Comparison of ENCODE assay signal across 8 cellular contexts in genomic region chr2:60549250-60550150, GRCh38. TPM values are rescaled to one million over a fixed set of nuclear protein-coding genes. Genes with fewer than 3 reads are reported as not detected.
DNase-seq lines count a peak whose midpoint lies in the region; ATAC-seq and TF ChIP-seq lines count a peak whose summit lies in the region.

No MANE protein-coding gene starts in this region.

- no peaks in the 10 kb centered on the region for H3K9me3 ChIP-seq in gastrocnemius medialis

- H3K36me3 ChIP-seq in gastrocnemius medialis, result no peaks in the 10 kb centered on the region

- no peaks in the 10 kb centered on the region for H3K27me3 Mint-ChIP-seq in IgD-negative memory B cell
- H3K27me3 Mint-ChIP-seq in activated T-cell treated with anti-CD3 and anti-CD28 coated beads, Interleukin-2, amount 50 U/mL, for 72 hours (ENCODE audit: low read depth), result peaks cover 74% of the 10 kb centered on the region

- H3K4me3 Mint-ChIP-seq in IgD-negative memory B cell, result peak overlapping the region; percentile 85 to 99 (median 97)
- peak overlapping the region; percentile 89 to 90 for H3K4me3 Mint-ChIP-seq in activated T-cell treated with anti-CD3 and anti-CD28 coated beads, Interleukin-2, amount 50 U/mL, for 72 hours

- H3K4me1 ChIP-seq in gastrocnemius medialis, result peaks cover 28 to 43% of the 10 kb centered on the region in 2 donors

- intact Hi-C loops in left ventricle myocardium superior (cut with micrococcal nuclease) (no loop called here), gastrocnemius medialis (cut with DNase I; ENCODE audit: low total_unique reads) (loop anchor here (5.0 kb wide), 1 partner anchor 1247 kb away; no protein-coding TSS in a partner anchor)

- H3K27ac Mint-ChIP-seq in IgD-negative memory B cell, result peak overlapping the region; percentile 84 to 97 (median 94)
- no peak overlapping the region for H3K27ac Mint-ChIP-seq in activated T-cell treated with anti-CD3 and anti-CD28 coated beads, Interleukin-2, amount 50 U/mL, for 72 hours

- DNase-seq in AG20443 (ENCODE audit: low spot score) (peak; percentile 43), left ventricle myocardium superior (peak; percentile 65), gastrocnemius medialis (no peak), SHP77 treated with DMSO at 0.1 percent for 48 hours (lab: John Stamatoyannopoulos, UW) (no peak), GF-D8 (lab: John Stamatoyannopoulos, UW) (no peak)
- peak in 1 of 2 donors; percentile 33 for DNase-seq in activated T-cell treated with anti-CD3 and anti-CD28 coated beads, Interleukin-2, amount 50 U/mL, for 72 hours

- H3K4me1 Mint-ChIP-seq in IgD-negative memory B cell, result peaks cover 30 to 45% (median 42%) of the 10 kb centered on the region in 3 donors
- H3K4me1 Mint-ChIP-seq in activated T-cell treated with anti-CD3 and anti-CD28 coated beads, Interleukin-2, amount 50 U/mL, for 72 hours (ENCODE audit: low read depth), result peaks cover 24% of the 10 kb centered on the region

- TF ChIP-seq POLR2A in GM15510 (IDR thresholded peaks at IDR 0.05; ENCODE audit: borderline replicate concordance, extremely low read depth, insufficient read length), result peak; percentile 7
- TF ChIP-seq POLR2A in gastrocnemius medialis (IDR thresholded peaks at IDR 0.05), result no peak

- H3K27me3 ChIP-seq in gastrocnemius medialis, result peaks cover 57 to 92% (median 87%) of the 10 kb centered on the region in 3 donors

- in situ Hi-C loops in gastrocnemius medialis (cut with MboI; ENCODE audit: low sequenced_read_pairs in 4 of 4), result loop anchor here in 2 of 4 donors (25.0 kb wide), 2 partner anchors 1237 to 1262 kb away; no protein-coding TSS in a partner anchor

- peak overlapping the region; percentile 63 to 79 (median 68) for H3K4me3 ChIP-seq in gastrocnemius medialis

- H3K36me3 Mint-ChIP-seq in IgD-negative memory B cell, result peaks cover 8% of the 10 kb centered on the region
- peaks cover 2% of the 10 kb centered on the region in 2 donors for H3K36me3 Mint-ChIP-seq in activated T-cell treated with anti-CD3 and anti-CD28 coated beads, Interleukin-2, amount 50 U/mL, for 72 hours (ENCODE audit: insufficient read depth in 2 of 2)

- H3K27ac ChIP-seq in gastrocnemius medialis, result no peak overlapping the region

- no peak for ATAC-seq in activated T-cell treated with anti-CD3 and anti-CD28 coated beads, Interleukin-2, amount 50 U/mL, for 72 hours (replicated peaks in 1 of 2)
- ATAC-seq in left ventricle myocardium superior, result peak; percentile 13
- peak in 1 of 2 donors; percentile 22 for ATAC-seq in gastrocnemius medialis

- TF ChIP-seq CTCF in gastrocnemius medialis (IDR thresholded peaks at IDR 0.05 in 4 of 5, conservative IDR thresholded peaks at IDR 0.05 in 1 of 5), result no peak

- no peaks in the 10 kb centered on the region for H3K9me3 Mint-ChIP-seq in IgD-negative memory B cell
- H3K9me3 Mint-ChIP-seq in activated T-cell treated with anti-CD3 and anti-CD28 coated beads, Interleukin-2, amount 50 U/mL, for 72 hours, result no peaks in the 10 kb centered on the region

RNA-seq across cellular contexts. Expression of gene BCL11A, which starts 4.0 kb away (rescaled TPM):
- 189 TPM for polyA plus RNA-seq in IgD-negative memory B cell
- 1 to 10 TPM in 1 of 2 donors, under 1 TPM in 1; 1.00 to 1.2 TPM for total RNA-seq in activated T-cell treated with anti-CD3 and anti-CD28 coated beads, Interleukin-2, amount 50 U/mL, for 72 hours
- 31.2 TPM for total RNA-seq in left ventricle myocardium superior
- 1 to 10 TPM in 1 of 4 donors, under 1 TPM in 2, not detected in 1; 0.04 to 1.0 (median 0.07) TPM for total RNA-seq in gastrocnemius medialis

Comparison
In these comparisons a context has a peak if more than half of its experiments do, and no peak if none do; other contexts are left out.
1. DNase-seq: peak in AG20443 (single experiment) and left ventricle myocardium superior (single experiment); none in gastrocnemius medialis (0 of 2), SHP77 treated with DMSO at 0.1 percent for 48 hours (single experiment) and GF-D8 (single experiment).
2. RNA of gene BCL11A, which starts 4.0 kb away (total RNA-seq): 31.2 TPM in left ventricle myocardium superior (single experiment); 1.00 to 1.2 TPM in activated T-cell treated with anti-CD3 and anti-CD28 coated beads, Interleukin-2, amount 50 U/mL, for 72 hours and 0.04 to 1.0 TPM in gastrocnemius medialis; every median in the first group is over 10 times any median in the second.